In the genomic region with DNA sequence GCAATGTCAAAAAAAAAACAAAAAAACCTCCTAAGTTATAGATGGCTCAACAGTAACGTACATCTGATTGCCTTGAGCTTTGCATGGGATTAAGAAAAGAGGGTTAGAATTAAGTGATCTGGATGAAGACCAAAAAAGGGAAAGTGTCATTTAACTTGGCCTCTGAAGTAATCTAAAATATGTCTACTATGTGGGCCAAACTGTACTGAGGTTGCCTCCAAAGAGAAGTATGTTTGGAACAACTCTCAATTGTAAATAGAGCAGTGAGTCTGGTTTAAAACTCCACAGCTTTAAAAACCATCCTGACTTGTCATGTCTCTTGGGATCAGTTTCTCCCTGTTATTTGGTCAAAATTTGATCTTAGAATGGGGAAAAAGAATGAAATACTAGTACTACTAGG, we compare ENCODE assay signal across 10 cellular contexts. TPM values are rescaled to one million over a fixed set of nuclear protein-coding genes. Genes with fewer than 3 reads are reported as not detected.
"Had no signal": no experiment of that assay in that cellular context is flagged by ENCODE, and none has a peak within 500 bp of the region (broad histone marks: within the 10 kb centered on the region; RNA-seq: fewer than 3 reads in every experiment).

No MANE protein-coding gene starts in this region.

- H3K27ac ChIP-seq: HL-60 had no signal

- H3K36me3 ChIP-seq: HAP-1 had no signal

- H3K4me3 ChIP-seq: GM23338, HAP-1 had no signal

- DNase-seq: H7, HFFc6 had no signal

- H3K4me2 ChIP-seq: GM23338 had no signal

- H2AFZ ChIP-seq: GM23338 had no signal

- H3K4me1 ChIP-seq: HAP-1 had no signal

- ATAC-seq: GM23338, HCT116, HepG2 had no signal

- H3K9me3 ChIP-seq: HAP-1 had no signal

- FAIRE-seq: HepG2 had no signal

RNA-seq across cellular contexts. Expression of gene BPIFC, which starts 40.6 kb away (rescaled TPM):
- total RNA-seq: GM23338, H4, H7, HepG2, HFFc6, HT1080 had no signal
- polyA plus RNA-seq: GM23338, HepG2, IgD-negative memory B cell had no signal
